ENCODE assay signal across 29 cellular contexts in the genomic region with DNA sequence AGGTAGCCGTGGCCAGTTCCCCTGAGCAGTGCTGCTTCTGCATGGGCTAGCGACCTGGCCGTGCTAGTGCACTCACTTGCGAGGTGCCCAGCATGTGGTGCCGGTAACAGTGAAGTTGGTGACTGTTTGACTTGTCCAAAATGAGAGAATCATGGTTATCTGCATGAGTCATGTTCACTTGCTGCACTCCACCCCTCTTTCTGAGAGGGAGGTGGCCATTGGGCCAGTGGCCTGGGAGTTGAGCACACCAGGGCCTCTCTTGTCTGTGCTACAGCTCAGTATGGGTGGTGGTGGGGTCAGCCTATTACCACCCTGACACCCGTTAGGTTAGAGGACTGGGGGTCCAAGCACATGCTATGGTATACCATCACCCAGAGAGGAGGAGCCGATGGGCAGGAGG. TPM values are rescaled to one million over a fixed set of nuclear protein-coding genes. Genes with fewer than 3 reads are reported as not detected.
DNase-seq lines count a peak whose midpoint lies in the region; FAIRE-seq and TF ChIP-seq lines count a peak whose summit lies in the region.
"Had no signal": no experiment of that assay in that cellular context is flagged by ENCODE, and none has a peak within 500 bp of the region (broad histone marks: within the 10 kb centered on the region; RNA-seq: fewer than 3 reads in every experiment).

No MANE protein-coding gene starts in this region.

- H3K27me3 ChIP-seq in breast epithelium: no peaks in the 10 kb centered on the region
- H3K27me3 ChIP-seq in HAP-1 (ENCODE audit: low read depth): no peaks in the 10 kb centered on the region
- H3K27me3 ChIP-seq: ascending aorta, colonic mucosa, heart right ventricle had no signal

- H3K9me3 ChIP-seq in breast epithelium: no peaks in the 10 kb centered on the region
- no peaks in the 10 kb centered on the region for H3K9me3 ChIP-seq in HAP-1
- H3K9me3 ChIP-seq: A549, ascending aorta, colonic mucosa, heart right ventricle, lower lobe of right lung had no signal

- H3K36me3 Mint-ChIP-seq in MCF 10A (ENCODE audit: insufficient read depth, unreplicated experiment) (no peaks in the 10 kb centered on the region), glutamatergic neuron (ENCODE audit: unreplicated experiment) (no peaks in the 10 kb centered on the region)
- H3K36me3 Mint-ChIP-seq: activated naive CD8-positive, alpha-beta T cell treated with anti-CD3 and anti-CD28 coated beads, Interleukin-2, amount 10 ng/mL, durations not matched to agents 7 days and 5 days; CD8-positive, alpha-beta T cell; stimulated activated naive B cell treated with anti-CD40 and anti-IgM and Interleukin-4, amounts not matched to agents 10 μg/mL and 1 μg/mL and 100 μg/mL, for 72 hours had no signal

- H3K36me3 ChIP-seq in breast epithelium: no peaks in the 10 kb centered on the region
- no peaks in the 10 kb centered on the region for H3K36me3 ChIP-seq in HAP-1 (replicated peaks)
- H3K36me3 ChIP-seq: ascending aorta, colonic mucosa, lower lobe of right lung had no signal

- no peak overlapping the region for H3K27ac ChIP-seq in breast epithelium
- H3K27ac ChIP-seq: A549, ascending aorta, colonic mucosa, epithelial cell of prostate, heart right ventricle, lower lobe of right lung, skin epidermis had no signal

- H3K4me3 Mint-ChIP-seq in MCF 10A (ENCODE audit: unreplicated experiment): no peak overlapping the region
- H3K4me3 Mint-ChIP-seq in glutamatergic neuron (ENCODE audit: unreplicated experiment): no peak overlapping the region
- H3K4me3 Mint-ChIP-seq: activated CD8-positive, alpha-beta T cell treated with anti-CD3 and anti-CD28 coated beads for 36 hours; activated naive CD8-positive, alpha-beta T cell treated with anti-CD3 and anti-CD28 coated beads, Interleukin-2, amount 10 ng/mL, durations not matched to agents 7 days and 5 days; B cell; CD8-positive, alpha-beta T cell; naive thymus-derived CD8-positive, alpha-beta T cell; stimulated activated naive B cell treated with anti-CD40 and anti-IgM and Interleukin-4, amounts not matched to agents 10 μg/mL and 1 μg/mL and 100 μg/mL, for 72 hours had no signal

- no peak for TF ChIP-seq CTCF in MCF 10A (IDR thresholded peaks at IDR 0.05; ENCODE audit: unreplicated experiment)
- no peak for TF ChIP-seq CTCF in breast epithelium (IDR thresholded peaks at IDR 0.05)
- TF ChIP-seq CTCF in glutamatergic neuron (IDR thresholded peaks at IDR 0.05; ENCODE audit: partially characterized antibody, unreplicated experiment): no peak

- H3K4me1 Mint-ChIP-seq in MCF 10A (ENCODE audit: insufficient read depth, unreplicated experiment) (peaks cover 7% of the 10 kb centered on the region), glutamatergic neuron (ENCODE audit: low read depth, unreplicated experiment) (no peaks in the 10 kb centered on the region)
- H3K4me1 Mint-ChIP-seq: B cell; stimulated activated naive B cell treated with anti-CD40 and anti-IgM and Interleukin-4, amounts not matched to agents 10 μg/mL and 1 μg/mL and 100 μg/mL, for 72 hours had no signal

- POLR2A ChIA-PET in MCF 10A (lab: Yijun Ruan, JAX): interaction anchor here (1.1 kb wide), 1 partner anchor 21 kb away, joined by 3 read pairs; no protein-coding TSS in a partner anchor

- H3K4me3 ChIP-seq in breast epithelium (no peak overlapping the region), HAP-1 (no peak overlapping the region)
- H3K4me3 ChIP-seq: A549, ascending aorta, colonic mucosa, heart right ventricle, lower lobe of right lung, skin epidermis had no signal

- TF ChIP-seq POLR2A in breast epithelium (IDR thresholded peaks at IDR 0.05): no peak

- no peaks in the 10 kb centered on the region for H3K9me3 Mint-ChIP-seq in MCF 10A (ENCODE audit: unreplicated experiment)
- H3K9me3 Mint-ChIP-seq in glutamatergic neuron (ENCODE audit: unreplicated experiment): peaks cover 2% of the 10 kb centered on the region
- H3K9me3 Mint-ChIP-seq: activated CD8-positive, alpha-beta T cell treated with anti-CD3 and anti-CD28 coated beads for 36 hours; activated naive CD8-positive, alpha-beta T cell treated with anti-CD3 and anti-CD28 coated beads, Interleukin-2, amount 10 ng/mL, durations not matched to agents 7 days and 5 days; CD8-positive, alpha-beta T cell; naive thymus-derived CD8-positive, alpha-beta T cell; stimulated activated naive B cell treated with anti-CD40 and anti-IgM and Interleukin-4, amounts not matched to agents 10 μg/mL and 1 μg/mL and 100 μg/mL, for 72 hours had no signal

- intact Hi-C loops in MCF 10A (cut with micrococcal nuclease): no loop called here
- intact Hi-C loops in breast epithelium (cut with DNase I; ENCODE audit: low total_unique reads): no loop called here

- H3K27me3 Mint-ChIP-seq in MCF 10A (ENCODE audit: insufficient read depth, unreplicated experiment): peaks cover 35% of the 10 kb centered on the region
- peaks cover 6% of the 10 kb centered on the region for H3K27me3 Mint-ChIP-seq in glutamatergic neuron (ENCODE audit: unreplicated experiment)
- H3K27me3 Mint-ChIP-seq: activated CD8-positive, alpha-beta T cell treated with anti-CD3 and anti-CD28 coated beads for 36 hours; activated naive CD8-positive, alpha-beta T cell treated with anti-CD3 and anti-CD28 coated beads, Interleukin-2, amount 10 ng/mL, durations not matched to agents 7 days and 5 days; B cell; stimulated activated naive B cell treated with anti-CD40 and anti-IgM and Interleukin-4, amounts not matched to agents 10 μg/mL and 1 μg/mL and 100 μg/mL, for 72 hours had no signal

- BruUV-seq in MCF 10A (replicated peaks; lab: Mats Ljungman, UMichigan): no TSS peak

- no peaks in the 10 kb centered on the region for H3K4me1 ChIP-seq in breast epithelium
- no peaks in the 10 kb centered on the region for H3K4me1 ChIP-seq in HAP-1
- H3K4me1 ChIP-seq: ascending aorta, colonic mucosa, lower lobe of right lung had no signal

- CTCF ChIA-PET in MCF 10A (lab: Yijun Ruan, JAX): interaction anchor here (2.8 kb wide), 1 partner anchor 11 kb away, joined by 10 read pairs; no protein-coding TSS in a partner anchor

- no peak for FAIRE-seq in GM19239 (lab: Jason Lieb, UNC)
- FAIRE-seq: A549, GM18507 had no signal

- in situ Hi-C loops in HAP-1 (cut with MboI; ENCODE audit: low sequenced_read_pairs): loop anchor here (5.0 kb wide), 1 partner anchor 713 kb away; no protein-coding TSS in a partner anchor

- no peak overlapping the region for H3K27ac Mint-ChIP-seq in MCF 10A (ENCODE audit: low read depth, unreplicated experiment)
- H3K27ac Mint-ChIP-seq in glutamatergic neuron (ENCODE audit: unreplicated experiment): no peak overlapping the region
- H3K27ac Mint-ChIP-seq: activated CD8-positive, alpha-beta T cell treated with anti-CD3 and anti-CD28 coated beads for 36 hours; activated naive CD8-positive, alpha-beta T cell treated with anti-CD3 and anti-CD28 coated beads, Interleukin-2, amount 10 ng/mL, durations not matched to agents 7 days and 5 days; B cell; CD8-positive, alpha-beta T cell; stimulated activated naive B cell treated with anti-CD40 and anti-IgM and Interleukin-4, amounts not matched to agents 10 μg/mL and 1 μg/mL and 100 μg/mL, for 72 hours had no signal

- DNase-seq in MCF 10A (ENCODE audit: unreplicated experiment): peak; percentile 26
- no peak for DNase-seq in breast epithelium (ENCODE audit: low spot score in 2 of 2)
- peak; percentile 34 for DNase-seq in RKO (ENCODE audit: low spot score)
- peak; percentile 7 for DNase-seq in glutamatergic neuron
- DNase-seq in NOMO-1 treated with DMSO at 0.1 percent for 48 hours (lab: John Stamatoyannopoulos, UW; ENCODE audit: unreplicated experiment): no peak
- no peak for DNase-seq in GM19239 (ENCODE audit: insufficient read length, low spot score)
- no peak for DNase-seq in activated CD8-positive, alpha-beta memory T cell treated with anti-CD3 and anti-CD28 coated beads, Interleukin-2, amount 50 U/mL, for 48 hours
- no peak for DNase-seq in HAP-1 (ENCODE audit: low spot score in 2 of 2)
- DNase-seq: activated CD4-positive, alpha-beta T cell treated with anti-CD3 and anti-CD28 coated beads for 1 hour; activated CD8-positive, alpha-beta T cell treated with anti-CD3 and anti-CD28 coated beads for 36 hours; activated naive CD8-positive, alpha-beta T cell treated with anti-CD3 and anti-CD28 coated beads, Interleukin-2, amount 10 ng/mL, durations not matched to agents 7 days and 5 days; CD8-positive, alpha-beta T cell; colonic mucosa; effector CD4-positive, alpha-beta T cell; heart right ventricle; lower lobe of right lung; naive thymus-derived CD8-positive, alpha-beta T cell; NCI-H1436 treated with DMSO at 0.1 percent for 48 hours; NCI-H345; NCI-H748 treated with DMSO at 0.1 percent for 48 hours; SHP77 treated with DMSO at 0.1 percent for 48 hours; stimulated activated naive B cell treated with anti-CD40 and anti-IgM and Interleukin-4, amounts not matched to agents 10 μg/mL and 1 μg/mL and 100 μg/mL, for 72 hours; trophoblast cell had no signal

RNA-seq across cellular contexts. Expression of a gene that starts 55.4 kb away (rescaled TPM):
- total RNA-seq in MCF 10A (2022) (4.9 and 6.1 TPM in 2 replicates), breast epithelium (10 to 100 TPM; 13.4 to 44.8 (median 26.2) TPM), glutamatergic neuron (ENCODE audit: unreplicated experiment) (14.7 TPM)

Comparison
In these comparisons a context has a peak if more than half of its experiments do, and no peak if none do; other contexts are left out.
1. DNase-seq: peak in MCF 10A (single experiment), RKO (single experiment) and glutamatergic neuron (single experiment); none in breast epithelium (0 of 2), NOMO-1 treated with DMSO at 0.1 percent for 48 hours (single experiment), GM19239 (single experiment), activated CD8-positive, alpha-beta memory T cell treated with anti-CD3 and anti-CD28 coated beads, Interleukin-2, amount 50 U/mL, for 48 hours (single experiment) and HAP-1 (0 of 2).